14 cellular contexts compared by ENCODE assay signal in the genomic region with DNA sequence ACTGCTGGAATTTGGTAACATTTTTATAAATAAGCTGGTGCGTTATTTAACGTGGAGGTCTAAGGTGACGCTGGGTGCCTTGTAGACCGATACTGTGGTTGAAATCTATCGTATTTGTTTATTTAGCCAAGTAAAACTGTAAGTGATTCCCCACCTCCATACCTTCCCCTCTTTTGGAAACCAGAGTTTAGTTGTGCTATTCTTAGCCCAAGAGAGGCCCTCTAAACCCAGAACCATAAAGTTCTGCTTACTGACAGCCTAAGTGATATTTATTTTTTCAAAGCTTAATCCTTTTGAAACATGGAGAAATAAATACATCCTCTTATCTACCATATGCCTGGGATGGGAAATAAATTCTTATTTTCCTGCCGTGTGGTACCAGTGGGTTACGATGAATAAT.
DNase-seq lines count a peak whose midpoint lies in the region; ATAC-seq and TF ChIP-seq lines count a peak whose summit lies in the region.
"Had no signal": no experiment of that assay in that cellular context is flagged by ENCODE, and none has a peak within 500 bp of the region (broad histone marks: within the 10 kb centered on the region; RNA-seq: fewer than 3 reads in every experiment).

No MANE protein-coding gene starts in this region.

- peak overlapping the region; percentile 55 for H3K27ac ChIP-seq in left ventricle myocardium inferior (replicated peaks)
- no peak overlapping the region for H3K27ac ChIP-seq in right atrium auricular region
- H3K27ac ChIP-seq: BLaER1, HL-60 had no signal

- H3K9me3 Mint-ChIP-seq in nephron progenitor cell = peaks cover 7% of the 10 kb centered on the region
- H3K9me3 Mint-ChIP-seq: CD8-positive, alpha-beta T cell had no signal

- DNase-seq in NCI-H1417 (lab: John Stamatoyannopoulos, UW) (peak; percentile 10 to 71 (median 28)), NCI-H1417 treated with DMSO at 0.1 percent for 48 hours (lab: John Stamatoyannopoulos, UW) (no peak), left ventricle myocardium inferior (no peak), right atrium auricular region (ENCODE audit: low spot score) (no peak), nephron progenitor cell (no peak), H4 (ENCODE audit: low spot score) (no peak)
- DNase-seq: 8988T; Calu3; CD8-positive, alpha-beta T cell had no signal

- H3K27me3 ChIP-seq in left ventricle myocardium inferior (ENCODE audit: low read depth) (no peaks in the 10 kb centered on the region), right atrium auricular region (no peaks in the 10 kb centered on the region)
- H3K27me3 ChIP-seq: BLaER1 had no signal

- peaks cover 28% of the 10 kb centered on the region for H3K4me1 ChIP-seq in left ventricle myocardium inferior
- H3K4me1 ChIP-seq in right atrium auricular region = peaks cover 0 to 15% of the 10 kb centered on the region in 2 donors
- H3K4me1 ChIP-seq: BLaER1, HAP-1 had no signal

- peak overlapping the region; percentile 81 for H3K27ac Mint-ChIP-seq in nephron progenitor cell
- H3K27ac Mint-ChIP-seq: CD14-positive monocyte; CD8-positive, alpha-beta T cell had no signal

- TF ChIP-seq CTCF in left ventricle myocardium inferior (IDR thresholded peaks at IDR 0.05; ENCODE audit: borderline replicate concordance) (no peak), right atrium auricular region (IDR thresholded peaks at IDR 0.05) (no peak), nephron progenitor cell (IDR thresholded peaks at IDR 0.05) (no peak)

- H3K4me3 Mint-ChIP-seq in nephron progenitor cell = no peak overlapping the region
- H3K4me3 Mint-ChIP-seq: CD14-positive monocyte; CD8-positive, alpha-beta T cell had no signal

- H3K4me1 Mint-ChIP-seq in nephron progenitor cell = peaks cover 35% of the 10 kb centered on the region

- no peak for ATAC-seq in HG03159 (IDR thresholded peaks at IDR 0.05; ENCODE audit: unreplicated experiment)
- ATAC-seq: CD8-positive, alpha-beta T cell had no signal

- intact Hi-C loops in left ventricle myocardium inferior (cut with micrococcal nuclease) = no loop called here

- peaks cover 11% of the 10 kb centered on the region for H3K27me3 Mint-ChIP-seq in nephron progenitor cell (ENCODE audit: low read depth, poor library complexity)

- H3K9me3 ChIP-seq in left ventricle myocardium inferior (replicated peaks) (no peaks in the 10 kb centered on the region), right atrium auricular region (no peaks in the 10 kb centered on the region)
- H3K9me3 ChIP-seq: BLaER1, HAP-1 had no signal

- H3K36me3 ChIP-seq in left ventricle myocardium inferior = no peaks in the 10 kb centered on the region
- no peaks in the 10 kb centered on the region for H3K36me3 ChIP-seq in right atrium auricular region
- H3K36me3 ChIP-seq: BLaER1, HAP-1 had no signal

- H3K4me3 ChIP-seq in left ventricle myocardium inferior (no peak overlapping the region), right atrium auricular region (no peak overlapping the region)
- H3K4me3 ChIP-seq: BLaER1, HAP-1 had no signal

- peaks cover 5% of the 10 kb centered on the region for H3K36me3 Mint-ChIP-seq in nephron progenitor cell (ENCODE audit: low read depth)
- H3K36me3 Mint-ChIP-seq: CD14-positive monocyte; CD8-positive, alpha-beta T cell had no signal

Comparison
In these comparisons a context has a peak if more than half of its experiments do, and no peak if none do; other contexts are left out.
1. DNase-seq: peak in NCI-H1417 (3 of 3); none in NCI-H1417 treated with DMSO at 0.1 percent for 48 hours (single experiment), left ventricle myocardium inferior (single experiment), right atrium auricular region (single experiment), nephron progenitor cell (single experiment) and H4 (single experiment).